ENCODE assay signal across 1 cellular context in the genomic region with DNA sequence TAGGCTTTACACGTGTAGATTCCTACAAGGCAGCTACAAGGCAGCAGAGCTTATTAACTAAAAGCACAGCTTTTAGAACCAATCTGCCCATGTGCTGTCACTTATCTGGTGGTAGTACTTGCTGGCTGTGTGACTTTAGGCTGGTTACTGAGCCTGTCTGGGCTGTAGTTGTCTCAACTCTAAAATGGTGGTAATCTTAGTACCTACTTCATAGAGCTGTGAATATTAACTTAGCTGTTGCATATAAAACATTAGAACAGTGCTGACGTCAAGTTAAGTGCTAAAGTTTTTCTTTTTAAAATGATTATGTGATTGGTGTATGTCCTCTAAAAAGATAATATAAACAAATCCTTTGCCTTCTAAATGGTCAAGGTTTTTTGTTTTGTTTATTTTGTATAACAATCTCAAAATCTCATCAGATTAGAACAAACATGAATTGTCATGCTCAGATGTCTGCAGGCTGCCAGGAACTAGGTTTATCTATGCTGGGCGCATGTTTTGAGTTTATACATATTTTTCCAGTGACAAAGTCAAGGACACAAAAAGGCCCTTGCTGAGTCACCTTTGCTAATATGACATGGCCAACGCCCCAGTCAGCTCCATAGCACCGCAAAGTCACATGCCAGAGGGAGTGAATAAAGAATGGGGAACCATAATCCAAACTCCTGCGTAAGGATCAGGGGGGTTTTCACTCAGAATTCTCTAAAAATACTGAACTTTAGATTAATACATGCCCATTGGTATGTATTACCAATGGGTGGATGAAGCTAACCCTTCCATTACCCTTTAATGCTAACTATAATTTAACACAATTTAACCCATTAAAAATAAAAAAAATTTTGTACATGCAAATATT.
TF ChIP-seq lines count a peak whose summit lies in the region.

No MANE protein-coding gene starts in this region.

TF ChIP-seq in K562, 482 proteins besides CTCF, POLR2A, EP300 and RAD21 (continued from another document):
- TF ChIP-seq CXXC5 (CRISPR knock-in tag; IDR thresholded peaks at IDR 0.05) (peak; percentile 46), ZKSCAN8 (CRISPR knock-in tag; IDR thresholded peaks at IDR 0.05) (no peak), MYC (IDR thresholded peaks at IDR 0.05; ENCODE audit: low read depth, low read length) (peak; percentile 61; the same call in 1 of the 2 replicates), MYC (CRISPR knock-in tag; IDR thresholded peaks at IDR 0.05; ENCODE audit: borderline replicate concordance, low read depth) (no peak), TBL1XR1 (IDR thresholded peaks at IDR 0.05; ENCODE audit: low read length in 2 of 2) (peak in 1 of 2 experiments; percentile 87; a peak in 2 of 4 replicates), FOXJ2 (tag; IDR thresholded peaks at IDR 0.05) (peak; percentile 84; the same call in 1 of the 2 replicates), TAL1 (IDR thresholded peaks at IDR 0.05) (peak; percentile 71), CBX2 (IDR thresholded peaks at IDR 0.05; ENCODE audit: insufficient read depth, low read length, poor library complexity, severe bottlenecking) (no peak), ELF4 (CRISPR knock-in tag; IDR thresholded peaks at IDR 0.05) (no peak), SAFB2 (IDR thresholded peaks at IDR 0.05; ENCODE audit: borderline replicate concordance, low read depth, low read length, severe bottlenecking) (no peak), ATF1 (CRISPR knock-in tag; IDR thresholded peaks at IDR 0.05) (no peak), ATF1 (tag; IDR thresholded peaks at IDR 0.05) (peak; percentile 67; the same call in 1 of the 2 replicates), NCOR1 (IDR thresholded peaks at IDR 0.05) (peak; percentile 81), COPS2 (conservative IDR thresholded peaks at IDR 0.05) (no peak), NCOA2 (IDR thresholded peaks at IDR 0.05; ENCODE audit: partially characterized antibody in 2 of 2) (peak in 1 of 2 experiments; percentile 62), TFAM (CRISPR knock-in tag; conservative IDR thresholded peaks at IDR 0.05) (no peak), POU5F1 (IDR thresholded peaks at IDR 0.05; ENCODE audit: borderline replicate concordance, low read depth, low read length, partially characterized antibody) (no peak)
- TF ChIP-seq, protein P1, sequence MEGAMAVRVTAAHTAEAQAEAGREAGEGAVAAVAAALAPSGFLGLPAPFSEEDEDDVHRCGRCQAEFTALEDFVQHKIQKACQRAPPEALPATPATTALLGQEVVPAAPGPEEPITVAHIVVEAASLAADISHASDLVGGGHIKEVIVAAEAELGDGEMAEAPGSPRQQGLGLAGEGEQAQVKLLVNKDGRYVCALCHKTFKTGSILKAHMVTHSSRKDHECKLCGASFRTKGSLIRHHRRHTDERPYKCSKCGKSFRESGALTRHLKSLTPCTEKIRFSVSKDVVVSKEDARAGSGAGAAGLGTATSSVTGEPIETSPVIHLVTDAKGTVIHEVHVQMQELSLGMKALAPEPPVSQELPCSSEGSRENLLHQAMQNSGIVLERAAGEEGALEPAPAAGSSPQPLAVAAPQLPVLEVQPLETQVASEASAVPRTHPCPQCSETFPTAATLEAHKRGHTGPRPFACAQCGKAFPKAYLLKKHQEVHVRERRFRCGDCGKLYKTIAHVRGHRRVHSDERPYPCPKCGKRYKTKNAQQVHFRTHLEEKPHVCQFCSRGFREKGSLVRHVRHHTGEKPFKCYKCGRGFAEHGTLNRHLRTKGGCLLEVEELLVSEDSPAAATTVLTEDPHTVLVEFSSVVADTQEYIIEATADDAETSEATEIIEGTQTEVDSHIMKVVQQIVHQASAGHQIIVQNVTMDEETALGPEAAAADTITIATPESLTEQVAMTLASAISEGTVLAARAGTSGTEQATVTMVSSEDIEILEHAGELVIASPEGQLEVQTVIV (CRISPR knock-in tag; IDR thresholded peaks at IDR 0.05; ENCODE audit: borderline replicate concordance) = no peak
- TF ChIP-seq, protein P2, sequence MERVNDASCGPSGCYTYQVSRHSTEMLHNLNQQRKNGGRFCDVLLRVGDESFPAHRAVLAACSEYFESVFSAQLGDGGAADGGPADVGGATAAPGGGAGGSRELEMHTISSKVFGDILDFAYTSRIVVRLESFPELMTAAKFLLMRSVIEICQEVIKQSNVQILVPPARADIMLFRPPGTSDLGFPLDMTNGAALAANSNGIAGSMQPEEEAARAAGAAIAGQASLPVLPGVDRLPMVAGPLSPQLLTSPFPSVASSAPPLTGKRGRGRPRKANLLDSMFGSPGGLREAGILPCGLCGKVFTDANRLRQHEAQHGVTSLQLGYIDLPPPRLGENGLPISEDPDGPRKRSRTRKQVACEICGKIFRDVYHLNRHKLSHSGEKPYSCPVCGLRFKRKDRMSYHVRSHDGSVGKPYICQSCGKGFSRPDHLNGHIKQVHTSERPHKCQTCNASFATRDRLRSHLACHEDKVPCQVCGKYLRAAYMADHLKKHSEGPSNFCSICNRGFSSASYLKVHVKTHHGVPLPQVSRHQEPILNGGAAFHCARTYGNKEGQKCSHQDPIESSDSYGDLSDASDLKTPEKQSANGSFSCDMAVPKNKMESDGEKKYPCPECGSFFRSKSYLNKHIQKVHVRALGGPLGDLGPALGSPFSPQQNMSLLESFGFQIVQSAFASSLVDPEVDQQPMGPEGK (CRISPR knock-in tag; IDR thresholded peaks at IDR 0.05; ENCODE audit: borderline replicate concordance) = no peak
